Comparison of ENCODE assay signal across 12 cellular contexts in genomic region chr15:101194246-101195138, GRCh38. TPM values are rescaled to one million over a fixed set of nuclear protein-coding genes. Genes with fewer than 3 reads are reported as not detected.
DNase-seq lines count a peak whose midpoint lies in the region; ATAC-seq and TF ChIP-seq lines count a peak whose summit lies in the region.
"Had no signal": no experiment of that assay in that cellular context is flagged by ENCODE, and none has a peak within 500 bp of the region (broad histone marks: within the 10 kb centered on the region; RNA-seq: fewer than 3 reads in every experiment).

No MANE protein-coding gene starts in this region.

- no peaks in the 10 kb centered on the region for H3K36me3 Mint-ChIP-seq in dendritic cell treated with granulocyte-macrophage colony-stimulating factor and Interleukin-4, amounts not matched to agents 40 ng/mL and 50 ng/mL, for 4 days (ENCODE audit: low read depth)
- H3K36me3 Mint-ChIP-seq: stimulated activated memory B cell treated with anti-CD40 and anti-IgM and Interleukin-4, amounts not matched to agents 10 μg/mL and 1 μg/mL and 100 μg/mL, for 72 hours had no signal

- H3K9me3 ChIP-seq in gastrocnemius medialis, result no peaks in the 10 kb centered on the region

- H3K4me3 ChIP-seq in HL-60 (replicated peaks; ENCODE audit: insufficient read depth, low read length), result no peak overlapping the region
- peak overlapping the region in 1 of 4 donors; percentile 34 for H3K4me3 ChIP-seq in gastrocnemius medialis

- no peak overlapping the region for H3K4me3 Mint-ChIP-seq in dendritic cell treated with granulocyte-macrophage colony-stimulating factor and Interleukin-4, amounts not matched to agents 40 ng/mL and 50 ng/mL, for 4 days
- H3K4me3 Mint-ChIP-seq: stimulated activated memory B cell treated with anti-CD40 and anti-IgM and Interleukin-4, amounts not matched to agents 10 μg/mL and 1 μg/mL and 100 μg/mL, for 72 hours had no signal

- no peaks in the 10 kb centered on the region for H3K36me3 ChIP-seq in gastrocnemius medialis

- peak overlapping the region; percentile 0 for H3K27ac ChIP-seq in HL-60 (replicated peaks)
- H3K27ac ChIP-seq in gastrocnemius medialis, result peak overlapping the region; percentile 51 to 66 (median 58)
- no peak overlapping the region for H3K27ac ChIP-seq in substantia nigra (ENCODE audit: low read depth, low read length, poor library complexity, severe bottlenecking)

- no peak for ATAC-seq in gastrocnemius medialis
- ATAC-seq: stimulated activated memory B cell treated with anti-CD40 and anti-IgM and Interleukin-4, amounts not matched to agents 10 μg/mL and 1 μg/mL and 100 μg/mL, for 72 hours had no signal

- H3K27ac Mint-ChIP-seq in dendritic cell treated with granulocyte-macrophage colony-stimulating factor and Interleukin-4, amounts not matched to agents 40 ng/mL and 50 ng/mL, for 4 days, result peak overlapping the region; percentile 77
- H3K27ac Mint-ChIP-seq: stimulated activated memory B cell treated with anti-CD40 and anti-IgM and Interleukin-4, amounts not matched to agents 10 μg/mL and 1 μg/mL and 100 μg/mL, for 72 hours had no signal

- no peaks in the 10 kb centered on the region for H3K27me3 Mint-ChIP-seq in dendritic cell treated with granulocyte-macrophage colony-stimulating factor and Interleukin-4, amounts not matched to agents 40 ng/mL and 50 ng/mL, for 4 days
- H3K27me3 Mint-ChIP-seq: stimulated activated memory B cell treated with anti-CD40 and anti-IgM and Interleukin-4, amounts not matched to agents 10 μg/mL and 1 μg/mL and 100 μg/mL, for 72 hours had no signal

- peaks cover 55% of the 10 kb centered on the region in 2 donors for H3K4me1 ChIP-seq in gastrocnemius medialis

- no peak for TF ChIP-seq POLR2A in gastrocnemius medialis (IDR thresholded peaks at IDR 0.05)

- peaks cover 68% of the 10 kb centered on the region for H3K4me1 Mint-ChIP-seq in dendritic cell treated with granulocyte-macrophage colony-stimulating factor and Interleukin-4, amounts not matched to agents 40 ng/mL and 50 ng/mL, for 4 days (ENCODE audit: low read depth)

- intact Hi-C loops in dendritic cell treated with granulocyte-macrophage colony-stimulating factor and Interleukin-4, amounts not matched to agents 40 ng/mL and 50 ng/mL, for 4 days (cut with micrococcal nuclease), result no loop called here
- intact Hi-C loops in gastrocnemius medialis (cut with DNase I; ENCODE audit: low total_unique reads), result no loop called here

- no peaks in the 10 kb centered on the region for H3K27me3 ChIP-seq in HL-60 (ENCODE audit: insufficient read depth, poor library complexity, severe bottlenecking)
- no peaks in the 10 kb centered on the region for H3K27me3 ChIP-seq in gastrocnemius medialis

- no peak for TF ChIP-seq CTCF in HL-60 (IDR thresholded peaks at IDR 0.05; ENCODE audit: insufficient read depth, low read length)
- TF ChIP-seq CTCF in gastrocnemius medialis (IDR thresholded peaks at IDR 0.05 in 4 of 5, conservative IDR thresholded peaks at IDR 0.05 in 1 of 5), result no peak

- H3K9me3 Mint-ChIP-seq in dendritic cell treated with granulocyte-macrophage colony-stimulating factor and Interleukin-4, amounts not matched to agents 40 ng/mL and 50 ng/mL, for 4 days, result no peaks in the 10 kb centered on the region
- H3K9me3 Mint-ChIP-seq: stimulated activated memory B cell treated with anti-CD40 and anti-IgM and Interleukin-4, amounts not matched to agents 10 μg/mL and 1 μg/mL and 100 μg/mL, for 72 hours had no signal

- in situ Hi-C loops in gastrocnemius medialis (cut with MboI; ENCODE audit: low sequenced_read_pairs in 4 of 4), result no loop called here

- DNase-seq in NOMO-1 treated with DMSO at 0.1 percent for 48 hours (lab: John Stamatoyannopoulos, UW; ENCODE audit: unreplicated experiment), result peak; percentile 42
- no peak for DNase-seq in NOMO-1 treated with dmso at 0.1 percent for 144 hours (lab: John Stamatoyannopoulos, UW; ENCODE audit: unreplicated experiment)
- peak in 1 of 2 experiments; percentile 38 for DNase-seq in HL-60 (ENCODE audit: low read depth in 1 of 2, low spot score in 1 of 2)
- no peak for DNase-seq in gastrocnemius medialis
- DNase-seq in COR-L47 (lab: John Stamatoyannopoulos, UW), result no peak
- DNase-seq in substantia nigra (lab: John Stamatoyannopoulos, UW), result no peak
- no peak for DNase-seq in NCI-H1048 (lab: John Stamatoyannopoulos, UW)
- DNase-seq: dermis blood vessel endothelial cell, hypothalamus, NCI-H524 had no signal

RNA-seq across cellular contexts. Expression of gene CHSY1, which starts 57.4 kb away (rescaled TPM):
- 1 to 10 TPM; 4.6 to 8.3 (median 7.1) TPM for total RNA-seq in gastrocnemius medialis
